13 cellular contexts compared by ENCODE assay signal in the genomic region with DNA sequence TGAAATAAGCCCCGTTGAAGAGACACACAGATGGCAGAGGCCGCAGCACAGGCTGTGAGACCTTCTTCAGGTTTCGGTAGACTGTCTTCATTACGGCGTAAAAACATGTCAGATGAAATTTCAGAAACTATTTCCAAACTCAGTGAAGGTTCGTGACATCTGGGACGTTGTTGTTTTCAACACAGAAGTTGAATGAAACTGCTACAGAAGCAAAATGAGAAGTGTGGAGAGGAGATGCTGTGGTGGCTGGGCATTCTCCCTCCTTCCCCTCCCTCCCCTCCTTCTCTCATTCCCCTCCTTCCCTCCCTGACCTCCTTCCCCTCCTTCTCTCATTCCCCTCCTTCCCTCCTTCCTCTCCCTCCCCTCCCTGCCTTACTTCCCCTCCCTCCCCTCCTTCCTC.
DNase-seq lines count a peak whose midpoint lies in the region; ATAC-seq, FAIRE-seq and TF ChIP-seq lines count a peak whose summit lies in the region.
"Had no signal": no experiment of that assay in that cellular context is flagged by ENCODE, and none has a peak within 500 bp of the region (broad histone marks: within the 10 kb centered on the region; RNA-seq: fewer than 3 reads in every experiment).

No MANE protein-coding gene starts in this region.

- H3K4me1 Mint-ChIP-seq in natural killer cell (no peaks in the 10 kb centered on the region), neural progenitor cell (peaks cover 10% of the 10 kb centered on the region)
- H3K4me1 Mint-ChIP-seq: immature natural killer cell had no signal

- RAD21 ChIA-PET in GM12878 (lab: Charles Lee; ENCODE audit: unreplicated experiment), result interaction anchor here (1.0 to 1.7 kb wide), 4 partner anchors 36 to 110 kb away, joined by 4 to 9 read pairs (median 4); no protein-coding TSS in a partner anchor

- H3F3A ChIP-seq in neural progenitor cell (ENCODE audit: low read depth), result no peaks in the 10 kb centered on the region

- intact Hi-C loops in GM12878 (cut with micrococcal nuclease; ENCODE audit: unreplicated experiment) (loop anchor here (1.0 to 2.0 kb wide), 3 partner anchors 36 to 113 kb away; a partner anchor contains a TSS), natural killer cell (cut with micrococcal nuclease) (no loop called here)

- H3K27me3 ChIP-seq in GM12878 (replicated peaks in 1 of 2; ENCODE audit: control insufficient read depth in 2 of 2, insufficient read depth in 2 of 2, low read length in 1 of 2) (no peaks in the 10 kb centered on the region), neural progenitor cell (no peaks in the 10 kb centered on the region), hepatocyte (no peaks in the 10 kb centered on the region)

- H3K27ac ChIP-seq in GM12878 (ENCODE audit: control insufficient read depth, insufficient read depth) (peak overlapping the region; percentile 91), neural progenitor cell (no peak overlapping the region), hepatocyte (no peak overlapping the region)
- H3K27ac ChIP-seq: parathyroid adenoma had no signal

- no peak for TF ChIP-seq RAD21 in GM12878 (IDR thresholded peaks at IDR 0.05; ENCODE audit: insufficient read depth, low read depth, low read length)

- BruUV-seq in GM12878 (replicated peaks; lab: Mats Ljungman, UMichigan), result no TSS peak

- CTCF ChIA-PET in GM12878 (lab: Yijun Ruan, JAX), result interaction anchor here (0.9 kb wide), 1 partner anchor 26 kb away, joined by 3 read pairs; no protein-coding TSS in a partner anchor

- H3K9me3 Mint-ChIP-seq in natural killer cell (no peaks in the 10 kb centered on the region), neural progenitor cell (peaks cover 19% of the 10 kb centered on the region)

- no peak; a peak in 1 of 4 replicates for TF ChIP-seq EP300 in GM12878 (IDR thresholded peaks at IDR 0.05; ENCODE audit: borderline replicate concordance in 1 of 2, control insufficient read depth in 1 of 2, low read depth in 2 of 2, low read length in 2 of 2)

- no peaks in the 10 kb centered on the region for H3K9me2 ChIP-seq in hepatocyte (replicated peaks; ENCODE audit: insufficient read depth)

- H3K79me2 ChIP-seq in GM12878 (ENCODE audit: control insufficient read depth, insufficient read depth, low read length) (peaks cover 2% of the 10 kb centered on the region; the same call in 1 of the 2 replicates), neural progenitor cell (ENCODE audit: low read depth) (no peaks in the 10 kb centered on the region), hepatocyte (no peaks in the 10 kb centered on the region)
- H3K79me2 ChIP-seq: parathyroid adenoma had no signal

- H3K36me3 ChIP-seq in GM12878 (ENCODE audit: control insufficient read depth in 2 of 2, insufficient read depth in 2 of 2, low read length in 1 of 2) (no peaks in the 10 kb centered on the region; a peak in 2 of 4 replicates), neural progenitor cell (no peaks in the 10 kb centered on the region), hepatocyte (replicated peaks; ENCODE audit: insufficient read depth, low read depth) (no peaks in the 10 kb centered on the region)

- peak overlapping the region; percentile 68 for H3K9ac ChIP-seq in GM12878 (ENCODE audit: control insufficient read depth, insufficient read depth, low read length)
- no peak overlapping the region for H3K9ac ChIP-seq in neural progenitor cell
- H3K9ac ChIP-seq: parathyroid adenoma had no signal

- DNase-seq in GM12878 (ENCODE audit: low read depth, low spot score) (peak; percentile 70), natural killer cell (no peak), neural progenitor cell (ENCODE audit: low spot score) (no peak), hepatocyte (ENCODE audit: low spot score) (no peak)
- DNase-seq in stimulated activated CD4-positive, alpha-beta T cell treated with anti-CD3 and anti-CD28 coated beads, Interleukin-4, amount 100 ng/mL, for 1 hour, result no peak
- DNase-seq: COR-L47, immature natural killer cell, NCI-H774 had no signal

- in situ Hi-C loops in GM12878 (cut with MboI), result no loop called here

- H3K27me3 Mint-ChIP-seq in natural killer cell (ENCODE audit: low read depth in 2 of 2) (no peaks in the 10 kb centered on the region), neural progenitor cell (ENCODE audit: insufficient read depth, low read depth) (peaks cover 3% of the 10 kb centered on the region)

- peak; percentile 74 for ATAC-seq in GM18511 (IDR thresholded peaks at IDR 0.05; ENCODE audit: unreplicated experiment)
- ATAC-seq in GM21423 (IDR thresholded peaks at IDR 0.05; ENCODE audit: unreplicated experiment), result peak; percentile 56
- peak; percentile 66 for ATAC-seq in HG03159 (IDR thresholded peaks at IDR 0.05; ENCODE audit: unreplicated experiment)
- ATAC-seq in GM12878, result peak; percentile 72
- ATAC-seq in natural killer cell, result no peak

- peak; percentile 93 for FAIRE-seq in GM12878 (lab: Jason Lieb, UNC)

- TF ChIP-seq CTCF in GM12878 (IDR thresholded peaks at IDR 0.05 in 2 of 3, conservative IDR thresholded peaks at IDR 0.05 in 1 of 3; ENCODE audit: control insufficient read depth in 2 of 3, extremely low read depth in 1 of 3, insufficient read depth in 1 of 3, low read depth in 3 of 3, low read length in 3 of 3) (no peak), natural killer cell (IDR thresholded peaks at IDR 0.05) (no peak), neural progenitor cell (IDR thresholded peaks at IDR 0.05) (no peak), hepatocyte (IDR thresholded peaks at IDR 0.05; ENCODE audit: poor library complexity) (no peak)

- H2AFZ ChIP-seq in GM12878 (ENCODE audit: control insufficient read depth, low read depth, low read length) (peak overlapping the region; percentile 56), neural progenitor cell (replicated peaks) (no peak overlapping the region), hepatocyte (no peak overlapping the region)
- H2AFZ ChIP-seq: parathyroid adenoma had no signal

- H3K4me1 ChIP-seq in GM12878 (ENCODE audit: control insufficient read depth, insufficient read depth, low read length) (peaks cover 16% of the 10 kb centered on the region; the same call in 1 of the 2 replicates), neural progenitor cell (no peaks in the 10 kb centered on the region), hepatocyte (ENCODE audit: insufficient read depth) (peaks cover 3% of the 10 kb centered on the region)
- H3K4me1 ChIP-seq: parathyroid adenoma had no signal

- H3K4me3 ChIP-seq in GM12878 (peak overlapping the region; percentile 42; the same call in 1 of the 2 replicates), neural progenitor cell (no peak overlapping the region), hepatocyte (no peak overlapping the region)

- under 1% methylated on average over 7 of the region's 7 CpGs for WGBS in GM12878 (ENCODE audit: insufficient coverage, insufficient replicate concordance, low lambda C conversion rate, missing lambda C conversion rate)
- 75% methylated on average over 7 of the region's 7 CpGs for WGBS in hepatocyte (ENCODE audit: low lambda C conversion rate, missing lambda C conversion rate)

- H3K9me3 ChIP-seq in GM12878 (replicated peaks; ENCODE audit: control insufficient read depth, insufficient read depth, low read length) (no peaks in the 10 kb centered on the region; the same call in 1 of the 3 replicates), neural progenitor cell (ENCODE audit: low read depth) (peaks cover under 1% of the 10 kb centered on the region), hepatocyte (ENCODE audit: low read depth) (no peaks in the 10 kb centered on the region)

- peak overlapping the region; percentile 61 for H3K4me2 ChIP-seq in GM12878 (ENCODE audit: control insufficient read depth, insufficient read depth)
- no peak overlapping the region for H3K4me2 ChIP-seq in neural progenitor cell
- no peak overlapping the region for H3K4me2 ChIP-seq in hepatocyte

- H3K4me3 Mint-ChIP-seq in natural killer cell (no peak overlapping the region), neural progenitor cell (no peak overlapping the region)
- H3K4me3 Mint-ChIP-seq: immature natural killer cell; T-helper 1 cell treated with Interleukin-12 subunit alpha and Interleukin-12 subunit beta and Interleukin-4 antibody, amounts not matched to agents 30 μg/mL and 1 μg/mL, for 36 hours had no signal

- POLR2A ChIA-PET in GM12878 (lab: Charles Lee), result interaction anchor here (1.2 kb wide), 1 partner anchor 24 kb away, joined by 3 read pairs; no protein-coding TSS in a partner anchor

- H3K27ac Mint-ChIP-seq in natural killer cell, result no peak overlapping the region
- no peak overlapping the region for H3K27ac Mint-ChIP-seq in neural progenitor cell
- H3K27ac Mint-ChIP-seq: immature natural killer cell; T-helper 1 cell treated with Interleukin-12 subunit alpha and Interleukin-12 subunit beta and Interleukin-4 antibody, amounts not matched to agents 30 μg/mL and 1 μg/mL, for 36 hours had no signal

- SMC1A ChIA-PET in GM12878 (lab: Charles Lee; ENCODE audit: uncharacterized antibody, unreplicated experiment), result interaction anchor here (1.0 to 1.3 kb wide), 3 partner anchors 66 to 111 kb away, joined by 3 to 4 read pairs (median 4); no protein-coding TSS in a partner anchor

- TF ChIP-seq POLR2A in GM12878 (IDR thresholded peaks at IDR 0.05; ENCODE audit: low read depth, low read length), result no peak

- H3K36me3 Mint-ChIP-seq in natural killer cell, result no peaks in the 10 kb centered on the region
- H3K36me3 Mint-ChIP-seq in neural progenitor cell, result peaks cover 28% of the 10 kb centered on the region

- no peaks in the 10 kb centered on the region for H4K20me1 ChIP-seq in GM12878 (ENCODE audit: control insufficient read depth, insufficient read depth)
- no peaks in the 10 kb centered on the region for H4K20me1 ChIP-seq in neural progenitor cell (ENCODE audit: low read depth)
- H4K20me1 ChIP-seq in hepatocyte (ENCODE audit: insufficient read depth, poor library complexity, severe bottlenecking), result no peaks in the 10 kb centered on the region

TF ChIP-seq in GM12878, 131 proteins besides CTCF, POLR2A, EP300 and RAD21 (continues in another document):
- TF ChIP-seq, protein P1, sequence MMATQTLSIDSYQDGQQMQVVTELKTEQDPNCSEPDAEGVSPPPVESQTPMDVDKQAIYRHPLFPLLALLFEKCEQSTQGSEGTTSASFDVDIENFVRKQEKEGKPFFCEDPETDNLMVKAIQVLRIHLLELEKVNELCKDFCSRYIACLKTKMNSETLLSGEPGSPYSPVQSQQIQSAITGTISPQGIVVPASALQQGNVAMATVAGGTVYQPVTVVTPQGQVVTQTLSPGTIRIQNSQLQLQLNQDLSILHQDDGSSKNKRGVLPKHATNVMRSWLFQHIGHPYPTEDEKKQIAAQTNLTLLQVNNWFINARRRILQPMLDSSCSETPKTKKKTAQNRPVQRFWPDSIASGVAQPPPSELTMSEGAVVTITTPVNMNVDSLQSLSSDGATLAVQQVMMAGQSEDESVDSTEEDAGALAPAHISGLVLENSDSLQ (IDR thresholded peaks at IDR 0.05), result no peak
- TF ChIP-seq HDAC2 (IDR thresholded peaks at IDR 0.05) (no peak), MYB (IDR thresholded peaks at IDR 0.05; ENCODE audit: borderline replicate concordance, low read depth, low read length) (no peak), CBX5 (IDR thresholded peaks at IDR 0.05; ENCODE audit: low read depth) (no peak), POU2F2 (IDR thresholded peaks at IDR 0.05; ENCODE audit: borderline replicate concordance, low read depth, low read length) (no peak), TCF3 (IDR thresholded peaks at IDR 0.05; ENCODE audit: borderline replicate concordance, insufficient read depth, low read depth, low read length) (0 out of 2 replicates have a peak, but pooled peaks have one; percentile 25)

Comparison
In these comparisons a context has a peak if more than half of its experiments do, and no peak if none do; other contexts are left out.
1. ATAC-seq: peak in GM18511 (single experiment), GM21423 (single experiment), HG03159 (single experiment) and GM12878 (single experiment); none in natural killer cell (0 of 3).